ENCODE assay signal across 18 cellular contexts in genomic region chr5:54173251-54173650, GRCh38.
"Had no signal": no experiment of that assay in that cellular context is flagged by ENCODE, and none has a peak within 500 bp of the region (broad histone marks: within the 10 kb centered on the region; RNA-seq: fewer than 3 reads in every experiment).

No MANE protein-coding gene starts in this region.

- H3K4me3 ChIP-seq: adrenal gland, breast epithelium had no signal

- H3K27ac ChIP-seq: adrenal gland, breast epithelium had no signal

- H3K36me3 ChIP-seq: adrenal gland, breast epithelium had no signal

- H3K9me3 ChIP-seq: adrenal gland had no signal

- H3K4me1 ChIP-seq: breast epithelium had no signal

- ATAC-seq: activated CD4-positive, CD25-positive, alpha-beta regulatory T cell treated with anti-CD3 and anti-CD28 coated beads, Interleukin-2, amount 50 U/mL, for 24 hours; activated CD8-positive, alpha-beta T cell treated with anti-CD3 and anti-CD28 coated beads for 36 hours; activated T-cell treated with anti-CD3 and anti-CD28 coated beads, Interleukin-2, amount 50 U/mL, for 72 hours had no signal

- DNase-seq: activated CD4-positive, alpha-beta T cell treated with anti-CD3 and anti-CD28 coated beads for 4 hours; activated CD8-positive, alpha-beta memory T cell treated with anti-CD3 and anti-CD28 coated beads, Interleukin-2, amount 50 U/mL, for 4 hours; activated CD8-positive, alpha-beta T cell treated with anti-CD3 and anti-CD28 coated beads for 36 hours; activated naive CD4-positive, alpha-beta T cell treated with anti-CD3 and anti-CD28 coated beads, Interleukin-2, amount 50 U/mL, for 16 hours; activated naive CD8-positive, alpha-beta T cell treated with anti-CD3 and anti-CD28 coated beads, Interleukin-2, amount 10 ng/mL, durations not matched to agents 7 days and 5 days; activated T-cell treated with anti-CD3 and anti-CD28 coated beads, Interleukin-2, amount 50 U/mL, for 72 hours; adrenal gland; aorta; caudate nucleus; cortex of kidney; NCI-H1092 treated with DMSO at 0.1 percent for 48 hours; NCI-H1417 treated with DMSO at 0.1 percent for 48 hours; NCI-H1694 treated with DMSO at 0.1 percent for 48 hours; NCI-H2029 treated with DMSO at 0.1 percent for 48 hours; NCI-H345; NCI-H510A had no signal
